In genomic region chr3:79973917-79974595, GRCh38 we compare ENCODE assay signal across 16 cellular contexts.
"Had no signal": no experiment of that assay in that cellular context is flagged by ENCODE, and none has a peak within 500 bp of the region (broad histone marks: within the 10 kb centered on the region; RNA-seq: fewer than 3 reads in every experiment).

No MANE protein-coding gene starts in this region.

- H3K27me3 Mint-ChIP-seq: dendritic cell treated with granulocyte-macrophage colony-stimulating factor and Interleukin-4, amounts not matched to agents 40 ng/mL and 50 ng/mL, for 4 days; memory B cell had no signal

- H3K9me3 ChIP-seq: right lobe of liver had no signal

- H3K36me3 Mint-ChIP-seq: memory B cell had no signal

- H3K27ac Mint-ChIP-seq: activated naive CD4-positive, alpha-beta T cell treated with anti-CD3 and anti-CD28 coated beads, Interleukin-2, amount 50 U/mL, for 72 hours; activated T-helper 2 cell treated with anti-CD3 and anti-CD28 coated beads, Interferon-gamma antibody, Interleukin-2, Interleukin-4, amounts not matched to agents 10 μg/mL and 5 μg/mL and 100 μg/mL, durations not matched to agents 14 hours and 24 hours and 36 hours; dendritic cell treated with granulocyte-macrophage colony-stimulating factor and Interleukin-4, amounts not matched to agents 40 ng/mL and 50 ng/mL, for 4 days; memory B cell; natural killer cell; T-helper 2 cell treated with Interferon-gamma antibody and Interleukin-4, amounts not matched to agents 5 μg/mL and 100 μg/mL, for 36 hours had no signal

- H3K4me1 ChIP-seq: right lobe of liver had no signal

- H3K27ac ChIP-seq: right lobe of liver had no signal

- DNase-seq: central memory CD4-positive, alpha-beta T cell; foreskin fibroblast; glutamatergic neuron; natural killer cell; right lobe of liver; stimulated activated CD4-positive, alpha-beta T cell treated with anti-CD3 and anti-CD28 coated beads, Interleukin-2, amount 100 ng/mL, for 24 hours; stimulated activated naive CD4-positive, alpha-beta T cell; substantia nigra; trophoblast cell had no signal

- H3K4me3 ChIP-seq: right lobe of liver had no signal

- ATAC-seq: activated naive CD4-positive, alpha-beta T cell treated with anti-CD3 and anti-CD28 coated beads, Interleukin-2, amount 50 U/mL, for 72 hours; esophagus mucosa; left lobe of liver; natural killer cell; right lobe of liver had no signal

- H3K27me3 ChIP-seq: right lobe of liver had no signal

- H3K4me1 Mint-ChIP-seq: memory B cell, natural killer cell had no signal

- H3K36me3 ChIP-seq: right lobe of liver had no signal

- H3K4me3 Mint-ChIP-seq: dendritic cell treated with granulocyte-macrophage colony-stimulating factor and Interleukin-4, amounts not matched to agents 40 ng/mL and 50 ng/mL, for 4 days; memory B cell; natural killer cell; T-helper 2 cell treated with Interferon-gamma antibody and Interleukin-4, amounts not matched to agents 5 μg/mL and 100 μg/mL, for 36 hours had no signal
